ENCODE assay signal across 8 cellular contexts in genomic region chr6:127266178-127266891, GRCh38. TPM values are rescaled to one million over a fixed set of nuclear protein-coding genes. Genes with fewer than 3 reads are reported as not detected.
A peak's percentile ranks its signal among the peaks of the same experiment; 100 is the strongest.
DNase-seq lines count a peak whose midpoint lies in the region; ATAC-seq, FAIRE-seq and TF ChIP-seq lines count a peak whose summit lies in the region.

Gene RNF146, plus strand, starts transcription at chr6:127266864. Its CDS starts 13,475 bp downstream, at chr6:127280339.

- peak within 1 kb of the TSS; percentile 72 for H3K4me3 ChIP-seq in epithelial cell of esophagus (ENCODE audit: low read length)

- FAIRE-seq in HTR-8/SVneo (lab: Jason Lieb, UNC) = no peak

- peak; percentile 81 for ATAC-seq in GM21381 (IDR thresholded peaks at IDR 0.05; ENCODE audit: unreplicated experiment)

- peak; percentile 76 for TF ChIP-seq CTCF in epithelial cell of esophagus (IDR thresholded peaks at IDR 0.05; ENCODE audit: insufficient read depth, low read depth, low read length, missing control alignments)

- in situ Hi-C loops in Caki2 (cut with HindIII; ENCODE audit: low pct_unique_long_range_greater_than_20kb, low sequenced_read_pairs) = no loop called here

- peak; percentile 91 for DNase-seq in Caki2 (ENCODE audit: low read depth)
- DNase-seq in HTR-8/SVneo (ENCODE audit: insufficient read length, low spot score) = peak; percentile 75
- DNase-seq in NOMO-1 treated with dmso at 0.1 percent for 144 hours (lab: John Stamatoyannopoulos, UW; ENCODE audit: unreplicated experiment) = peak; percentile 88
- peak; percentile 72 for DNase-seq in activated CD8-positive, alpha-beta memory T cell treated with anti-CD3 and anti-CD28 coated beads, Interleukin-2, amount 50 U/mL, for 4 hours
- DNase-seq in epithelial cell of esophagus (ENCODE audit: low read depth) = peak; percentile 82
- peak; percentile 84 for DNase-seq in middle frontal gyrus (ENCODE audit: extremely low spot score, low spot score)
- DNase-seq in stimulated activated CD8-positive, alpha-beta memory T cell treated with anti-CD3 and anti-CD28 coated beads, Interleukin-2, amount 100 ng/mL, for 1 hour (ENCODE audit: low read depth in 2 of 2) = peak; percentile 38 to 53

RNA-seq across cellular contexts. Expression of gene RNF146, which starts in this region (rescaled TPM):
- 10.4 and 17.8 TPM in 2 replicates for total RNA-seq in Caki2 (2014; rRNA removed; shearing (Covaris generic); ENCODE audit: low replicate concordance)

Comparison
In these comparisons a context has a peak if more than half of its experiments do, and no peak if none do; other contexts are left out.
1. Peak in every context shown above with its lines: DNase-seq, ATAC-seq and H3K4me3 ChIP-seq.